In the genomic region with DNA sequence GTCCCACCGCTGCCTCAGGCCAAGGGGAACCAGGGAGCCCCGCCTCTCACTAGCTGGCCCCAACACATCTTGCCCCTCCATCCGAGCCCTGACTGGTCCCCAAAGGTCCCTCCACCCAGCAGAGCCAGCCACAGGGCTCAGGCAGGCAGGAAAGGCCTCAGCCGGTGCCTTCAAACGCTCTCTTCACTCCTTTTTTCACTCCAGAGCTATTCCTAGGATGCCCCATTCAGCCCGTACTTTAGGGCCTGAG, we compare ENCODE assay signal across 8 cellular contexts. TPM values are rescaled to one million over a fixed set of nuclear protein-coding genes. Genes with fewer than 3 reads are reported as not detected.
A peak's percentile ranks its signal among the peaks of the same experiment; 100 is the strongest.
DNase-seq lines count a peak whose midpoint lies in the region; ATAC-seq and TF ChIP-seq lines count a peak whose summit lies in the region.

No MANE protein-coding gene starts in this region.

- H3K4me1 ChIP-seq in effector memory CD4-positive, alpha-beta T cell (ENCODE audit: control insufficient read depth, insufficient read depth, low read length, poor library complexity, severe bottlenecking) = peaks cover 29% of the 10 kb centered on the region

- H2AFZ ChIP-seq in neural cell (ENCODE audit: low read depth, low read length) = no peak overlapping the region

- peak overlapping the region; percentile 98 for H3K27ac ChIP-seq in effector memory CD4-positive, alpha-beta T cell (ENCODE audit: insufficient read depth, low read length, poor library complexity, severe bottlenecking)
- peak overlapping the region; percentile 94 for H3K27ac ChIP-seq in neural cell (ENCODE audit: low read length)

- H3K79me2 ChIP-seq in neural cell (replicated peaks; ENCODE audit: insufficient read depth, low read length) = no peaks in the 10 kb centered on the region

- CTCF ChIA-PET in BJ (lab: Yijun Ruan, JAX) = interaction anchor here (1.0 to 1.7 kb wide), 2 partner anchors 19 to 164 kb away, joined by 3 to 9 read pairs; partner anchors contain the start of gene PLXNB3

- no peaks in the 10 kb centered on the region for H3K9me3 ChIP-seq in MG63
- no peaks in the 10 kb centered on the region for H3K9me3 ChIP-seq in effector memory CD4-positive, alpha-beta T cell (ENCODE audit: control insufficient read depth, low read length)
- no peaks in the 10 kb centered on the region for H3K9me3 ChIP-seq in neural cell (ENCODE audit: low read length)

- TF ChIP-seq EP300 in neural cell (conservative IDR thresholded peaks at IDR 0.05; ENCODE audit: poor library complexity, severe bottlenecking) = no peak

- TF ChIP-seq CTCF in BJ (IDR thresholded peaks at IDR 0.05; ENCODE audit: insufficient read depth, low read depth, low read length) = no peak
- no peak for TF ChIP-seq CTCF in neural cell (IDR thresholded peaks at IDR 0.05; ENCODE audit: poor library complexity, severe bottlenecking)

- POLR2A ChIA-PET in BJ (lab: Charles Lee) = no interaction called here

- no peak for ATAC-seq in GM21381 (IDR thresholded peaks at IDR 0.05; ENCODE audit: unreplicated experiment)

- no peak for TF ChIP-seq RAD21 in neural cell (conservative IDR thresholded peaks at IDR 0.05)

- peak overlapping the region; percentile 80 for H3K4me2 ChIP-seq in neural cell (ENCODE audit: low read length)

- H3F3A ChIP-seq in neural cell (ENCODE audit: insufficient read depth, low read length, poor library complexity, severe bottlenecking) = no peaks in the 10 kb centered on the region

- H3K9ac ChIP-seq in neural cell (ENCODE audit: low read length) = peak overlapping the region; percentile 92

- no peaks in the 10 kb centered on the region for H3K27me3 ChIP-seq in BJ (ENCODE audit: control insufficient read depth, insufficient read depth, low read length)
- H3K27me3 ChIP-seq in MG63 = no peaks in the 10 kb centered on the region
- no peaks in the 10 kb centered on the region for H3K27me3 ChIP-seq in effector memory CD4-positive, alpha-beta T cell (replicated peaks; ENCODE audit: control insufficient read depth, insufficient read depth, low read length, poor library complexity, severe bottlenecking)
- H3K27me3 ChIP-seq in neural cell (ENCODE audit: insufficient read depth, low read depth, low read length) = no peaks in the 10 kb centered on the region

- DNase-seq in BJ (ENCODE audit: low read depth) = no peak
- no peak for DNase-seq in MG63
- DNase-seq in effector memory CD4-positive, alpha-beta T cell = no peak
- no peak for DNase-seq in RPMI8226
- DNase-seq in SKM-1 treated with dmso at 0.1 percent for 144 hours (lab: John Stamatoyannopoulos, UW; ENCODE audit: unreplicated experiment) = no peak
- DNase-seq in T-helper 9 cell = no peak

- peak overlapping the region; percentile 54 for H3K4me3 ChIP-seq in BJ (ENCODE audit: low read depth, low read length)
- H3K4me3 ChIP-seq in MG63 = peak overlapping the region; percentile 71
- H3K4me3 ChIP-seq in effector memory CD4-positive, alpha-beta T cell (ENCODE audit: insufficient read depth, low read depth, low read length, poor library complexity, severe bottlenecking) = peak overlapping the region; percentile 60
- H3K4me3 ChIP-seq in neural cell (ENCODE audit: low read length) = peak overlapping the region; percentile 71

- H3K36me3 ChIP-seq in BJ (ENCODE audit: control insufficient read depth, insufficient read depth, low read length) (peaks cover 8% of the 10 kb centered on the region), MG63 (no peaks in the 10 kb centered on the region; the same call in 1 of the 2 replicates), neural cell (ENCODE audit: insufficient read depth, low read length) (no peaks in the 10 kb centered on the region)
- peaks cover 8% of the 10 kb centered on the region for H3K36me3 ChIP-seq in effector memory CD4-positive, alpha-beta T cell (ENCODE audit: control insufficient read depth, insufficient read depth, low read length)

- H3K9me2 ChIP-seq in neural cell (ENCODE audit: insufficient read depth, low read length) = no peaks in the 10 kb centered on the region

- no peaks in the 10 kb centered on the region for H4K20me1 ChIP-seq in neural cell (ENCODE audit: insufficient read depth)

TF ChIP-seq in neural cell, 6 proteins besides CTCF, POLR2A, EP300 and RAD21:
- TF ChIP-seq EZH2 (IDR thresholded peaks at IDR 0.05; ENCODE audit: borderline replicate concordance, insufficient read depth, low read length, poor library complexity, severe bottlenecking) (no peak), POLR2AphosphoS5 (IDR thresholded peaks at IDR 0.05) (no peak), TAF1 (IDR thresholded peaks at IDR 0.05; ENCODE audit: low read depth) (no peak), MXI1 (conservative IDR thresholded peaks at IDR 0.05; ENCODE audit: poor library complexity, severe bottlenecking) (no peak), REST (IDR thresholded peaks at IDR 0.05; ENCODE audit: borderline replicate concordance) (no peak), SMC3 (conservative IDR thresholded peaks at IDR 0.05; ENCODE audit: poor library complexity) (no peak)
TF ChIP-seq in neural cell: peak in this region for 0.

RNA-seq across cellular contexts. Expression of gene ARHGAP4, which starts 1.5 kb away (rescaled TPM):
- 0.39 and 0.82 TPM in 2 replicates for polyA plus RNA-seq in BJ (2011; rRNA removed)
- polyA minus RNA-seq in BJ (2011; rRNA and poly(A)+ RNA removed) = 0.62 TPM in 1 of 2 replicates, not detected in the other
- 0.07 and 2.4 TPM in 2 replicates for total RNA-seq in MG63 (2014; rRNA removed; shearing (Covaris generic); ENCODE audit: low replicate concordance)
- 11.2 and 12.1 TPM in 2 replicates for polyA plus RNA-seq in neural cell
- 2.9 and 5.3 TPM in 2 replicates for polyA minus RNA-seq in neural cell

RNA-seq across cellular contexts. Expression of gene NAA10, which starts 7.2 kb away (rescaled TPM):
- polyA plus RNA-seq in BJ (2011; rRNA removed) (61.4 and 76.0 TPM in 2 replicates), neural cell (117 and 159 TPM in 2 replicates)
- polyA minus RNA-seq in BJ (2011; rRNA and poly(A)+ RNA removed) = 35.3 and 36.7 TPM in 2 replicates
- 205 and 325 TPM in 2 replicates for total RNA-seq in MG63 (2014; rRNA removed; shearing (Covaris generic); ENCODE audit: low replicate concordance)
- polyA minus RNA-seq in neural cell = 35.5 and 40.4 TPM in 2 replicates

RNA-seq across cellular contexts. Expression of gene RENBP, which starts 16.8 kb away (rescaled TPM):
- polyA plus RNA-seq in BJ (2011; rRNA removed) (0.36 and 0.43 TPM in 2 replicates), neural cell (0.89 and 2.5 TPM in 2 replicates)
- polyA minus RNA-seq in BJ (2011; rRNA and poly(A)+ RNA removed) = 0.31 TPM in 1 of 2 replicates, not detected in the other
- total RNA-seq in MG63 (2014; rRNA removed; shearing (Covaris generic); ENCODE audit: low replicate concordance) = not detected in 2 replicates
- 1.2 and 2.4 TPM in 2 replicates for polyA minus RNA-seq in neural cell

RNA-seq across cellular contexts. Expression of gene AVPR2, which starts 23.1 kb away (rescaled TPM):
- not detected in 2 replicates for polyA plus RNA-seq in BJ (2011; rRNA removed)
- not detected in 2 replicates for polyA minus RNA-seq in BJ (2011; rRNA and poly(A)+ RNA removed)
- 0.27 TPM in 1 of 2 replicates, not detected in the other for total RNA-seq in MG63 (2014; rRNA removed; shearing (Covaris generic); ENCODE audit: low replicate concordance)
- not detected in 2 replicates for polyA plus RNA-seq in neural cell
- polyA minus RNA-seq in neural cell = not detected in 2 replicates

RNA-seq across cellular contexts. Expression of gene L1CAM, which starts 41.6 kb away (rescaled TPM):
- polyA plus RNA-seq in BJ (2011; rRNA removed) (23.5 and 62.0 TPM in 2 replicates), neural cell (88.0 and 119 TPM in 2 replicates)
- 34.8 and 60.7 TPM in 2 replicates for polyA minus RNA-seq in BJ (2011; rRNA and poly(A)+ RNA removed)
- 0.30 TPM in 1 of 2 replicates, not detected in the other for total RNA-seq in MG63 (2014; rRNA removed; shearing (Covaris generic); ENCODE audit: low replicate concordance)
- 186 and 191 TPM in 2 replicates for polyA minus RNA-seq in neural cell
